In the genomic region with DNA sequence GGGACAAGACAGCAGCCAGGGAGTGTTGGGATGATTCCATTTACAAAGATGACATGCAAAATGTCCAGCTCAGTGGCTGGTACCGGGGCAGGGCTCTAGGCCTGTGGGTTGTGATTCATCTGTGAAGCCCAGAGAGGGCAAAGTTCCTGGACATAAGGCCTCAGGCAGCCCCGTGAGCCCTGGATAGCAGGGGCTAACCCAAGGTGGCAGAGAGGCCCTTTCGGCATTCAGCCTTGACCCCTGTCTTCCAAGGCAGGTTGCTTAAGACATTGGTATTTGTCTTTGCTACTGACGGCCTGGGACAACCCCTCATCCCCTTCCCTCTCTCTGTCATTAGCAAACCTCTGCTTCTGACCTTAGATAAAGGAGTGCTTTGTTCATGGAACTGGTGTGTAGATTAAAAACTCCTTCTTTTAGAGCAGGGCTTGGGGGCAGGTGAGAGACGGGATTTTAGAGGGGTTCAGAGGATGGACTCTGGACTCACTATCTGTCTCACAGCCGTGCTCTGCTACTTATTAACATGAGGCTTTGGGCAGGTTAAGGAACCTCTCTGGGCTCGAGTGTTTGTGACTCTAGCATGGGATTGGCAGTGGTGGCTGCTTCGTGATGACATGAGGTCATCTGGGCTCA, we compare ENCODE assay signal across 18 cellular contexts. TPM values are rescaled to one million over a fixed set of nuclear protein-coding genes. Genes with fewer than 3 reads are reported as not detected.
DNase-seq lines count a peak whose midpoint lies in the region; ATAC-seq, FAIRE-seq and TF ChIP-seq lines count a peak whose summit lies in the region.
"Had no signal": no experiment of that assay in that cellular context is flagged by ENCODE, and none has a peak within 500 bp of the region (broad histone marks: within the 10 kb centered on the region; RNA-seq: fewer than 3 reads in every experiment).

No MANE protein-coding gene starts in this region.

- H3K4me3 ChIP-seq in IMR-90 (ENCODE audit: insufficient read depth, low read depth, low read length) = no peak overlapping the region
- H3K4me3 ChIP-seq in epithelial cell of proximal tubule (ENCODE audit: low read depth, low read length) = no peak overlapping the region
- no peak overlapping the region for H3K4me3 ChIP-seq in neural progenitor cell
- H3K4me3 ChIP-seq: heart right ventricle, SK-N-MC had no signal

- DNase-seq in Caki2 (ENCODE audit: low read depth) (peak; percentile 65), IMR-90 (no peak), epithelial cell of proximal tubule (ENCODE audit: low read depth) (peak; percentile 60), neural progenitor cell (ENCODE audit: low spot score) (no peak), GM12891 (ENCODE audit: insufficient read length, low spot score) (no peak), foreskin melanocyte (no peak)
- DNase-seq: activated CD8-positive, alpha-beta memory T cell treated with anti-CD3 and anti-CD28 coated beads, Interleukin-2, amount 10 ng/mL, durations not matched to agents 7 days and 5 days; activated naive CD4-positive, alpha-beta T cell treated with anti-CD3 and anti-CD28 coated beads, Interleukin-2, amount 50 U/mL, for 16 hours; caudate nucleus; heart right ventricle; left ventricle myocardium superior; NCI-H2029 treated with DMSO at 0.1 percent for 48 hours had no signal

- no peak for FAIRE-seq in GM12891 (lab: Jason Lieb, UNC)
- FAIRE-seq: urothelium cell line had no signal

- peak overlapping the region; percentile 77 for H3K14ac ChIP-seq in IMR-90 (replicated peaks; ENCODE audit: low read depth, low read length)

- no peaks in the 10 kb centered on the region for H3K9me3 Mint-ChIP-seq in neural progenitor cell

- no TSS peak for BruUV-seq in IMR-90 (replicated peaks; lab: Mats Ljungman, UMichigan)

- peaks cover 51 to 76% of the 10 kb centered on the region in 2 experiments for H3K79me1 ChIP-seq in IMR-90 (ENCODE audit: low read depth in 1 of 2, low read length in 2 of 2)

- peak overlapping the region in 1 of 2 experiments; percentile 42; a peak in 1 of 4 replicates for H4K8ac ChIP-seq in IMR-90 (ENCODE audit: low read depth in 2 of 2, low read length in 2 of 2)

- H2BK15ac ChIP-seq in IMR-90 (ENCODE audit: low read depth, low read length) = no peak overlapping the region; the same call in 2 of the 3 replicates

- TF ChIP-seq RAD21 in IMR-90 (IDR thresholded peaks at IDR 0.05; ENCODE audit: low read length) = no peak

- H2BK20ac ChIP-seq in IMR-90 (ENCODE audit: low read depth, low read length) = no peak overlapping the region

- H3K9ac ChIP-seq in IMR-90 (ENCODE audit: low read depth, low read length) (no peak overlapping the region), neural progenitor cell (no peak overlapping the region)
- H3K9ac ChIP-seq: parathyroid adenoma had no signal

- no peak overlapping the region; the same call in 1 of the 2 replicates for H3K56ac ChIP-seq in IMR-90 (ENCODE audit: extremely low read depth, insufficient read depth, low read length)

- H3K36me3 ChIP-seq in IMR-90 (ENCODE audit: control insufficient read depth, insufficient read depth, low read length) (no peaks in the 10 kb centered on the region), neural progenitor cell (no peaks in the 10 kb centered on the region)
- H3K36me3 ChIP-seq: heart right ventricle had no signal

- dilution Hi-C loops in IMR-90 (cut with HindIII; ENCODE audit: low sequenced_read_pairs, unreplicated experiment) = no loop called here

- H3K4ac ChIP-seq in IMR-90 (ENCODE audit: low read depth, low read length) = peak overlapping the region; percentile 59

- no peaks in the 10 kb centered on the region for H3K79me2 ChIP-seq in neural progenitor cell (ENCODE audit: low read depth)
- H3K79me2 ChIP-seq: parathyroid adenoma had no signal

- H3K4me3 Mint-ChIP-seq in neural progenitor cell = no peak overlapping the region
- H3K4me3 Mint-ChIP-seq: activated CD8-positive, alpha-beta memory T cell treated with anti-CD3 and anti-CD28 coated beads, Interleukin-2, amount 10 ng/mL, durations not matched to agents 7 days and 5 days had no signal

- H3K27me3 ChIP-seq in IMR-90 (ENCODE audit: control insufficient read depth, insufficient read depth, low read length) = no peaks in the 10 kb centered on the region
- no peaks in the 10 kb centered on the region for H3K27me3 ChIP-seq in neural progenitor cell
- H3K27me3 ChIP-seq: heart right ventricle had no signal

- peaks cover 7% of the 10 kb centered on the region for H3F3A ChIP-seq in neural progenitor cell (ENCODE audit: low read depth)

- peak overlapping the region; percentile 70 for H3K23ac ChIP-seq in IMR-90 (ENCODE audit: low read depth, low read length)

- peaks cover 6% of the 10 kb centered on the region for H3K27me3 Mint-ChIP-seq in neural progenitor cell (ENCODE audit: insufficient read depth, low read depth)

- in situ Hi-C loops in Caki2 (cut with HindIII; ENCODE audit: low pct_unique_long_range_greater_than_20kb, low sequenced_read_pairs) = no loop called here
- in situ Hi-C loops in IMR-90 (cut with MboI; ENCODE audit: low sequenced_read_pairs) = no loop called here

- H4K20me1 ChIP-seq in IMR-90 (ENCODE audit: insufficient read depth, low read length) (peaks cover 21% of the 10 kb centered on the region), neural progenitor cell (ENCODE audit: low read depth) (no peaks in the 10 kb centered on the region)

- intact Hi-C loops in IMR-90 (cut with micrococcal nuclease) = no loop called here

- H2AFZ ChIP-seq in IMR-90 (replicated peaks; ENCODE audit: low read length, poor library complexity) = peak overlapping the region; percentile 6
- no peak overlapping the region for H2AFZ ChIP-seq in neural progenitor cell (replicated peaks)
- H2AFZ ChIP-seq: parathyroid adenoma had no signal

- H2BK5ac ChIP-seq in IMR-90 (ENCODE audit: low read depth, low read length, poor library complexity, severe bottlenecking) = peak overlapping the region; percentile 46

- no peak for TF ChIP-seq CTCF in IMR-90 (conservative IDR thresholded peaks at IDR 0.05; ENCODE audit: low read depth, low read length)
- TF ChIP-seq CTCF in epithelial cell of proximal tubule (conservative IDR thresholded peaks at IDR 0.05; ENCODE audit: low read depth, low read length) = no peak
- no peak for TF ChIP-seq CTCF in neural progenitor cell (IDR thresholded peaks at IDR 0.05)

- POLR2A ChIA-PET in IMR-90 (lab: Charles Lee; ENCODE audit: unreplicated experiment) = no interaction called here

- peak overlapping the region; percentile 12; the same call in 1 of the 2 replicates for H4K91ac ChIP-seq in IMR-90 (ENCODE audit: insufficient read depth, low read depth, low read length)

- peak overlapping the region; percentile 24 for H3K27ac ChIP-seq in IMR-90 (ENCODE audit: insufficient read depth, low read length)
- H3K27ac ChIP-seq in neural progenitor cell = no peak overlapping the region
- H3K27ac ChIP-seq: heart right ventricle, parathyroid adenoma, SK-N-MC, VCaP had no signal

- H3K4me1 ChIP-seq in IMR-90 (ENCODE audit: control insufficient read depth, insufficient read depth, low read length) (peaks cover 33% of the 10 kb centered on the region), neural progenitor cell (peaks cover 20% of the 10 kb centered on the region)
- H3K4me1 ChIP-seq: parathyroid adenoma had no signal

- H3K4me2 ChIP-seq in IMR-90 (ENCODE audit: low read depth, low read length) (peak overlapping the region; percentile 29; the same call in 1 of the 2 replicates), neural progenitor cell (no peak overlapping the region)

- TF ChIP-seq POLR2A in IMR-90 (IDR thresholded peaks at IDR 0.05; ENCODE audit: low read depth, low read length) (no peak), GM12891 (IDR thresholded peaks at IDR 0.05; ENCODE audit: low read depth, low read length) (no peak)

- CTCF ChIA-PET in IMR-90 (lab: Yijun Ruan, JAX) = interaction anchor here (0.8 to 1.4 kb wide), 3 partner anchors 16 to 40 kb away, joined by 3 to 4 read pairs (median 4); no protein-coding TSS in a partner anchor

- peak overlapping the region; percentile 68; the same call in 1 of the 2 replicates for H2AK5ac ChIP-seq in IMR-90 (ENCODE audit: low read depth, low read length)

- H3K9me3 ChIP-seq in IMR-90 (ENCODE audit: control insufficient read depth, insufficient read depth, low read length) (no peaks in the 10 kb centered on the region), neural progenitor cell (ENCODE audit: low read depth) (no peaks in the 10 kb centered on the region)
- H3K9me3 ChIP-seq: heart right ventricle had no signal

- H2BK120ac ChIP-seq in IMR-90 (ENCODE audit: low read depth, low read length) = no peak overlapping the region

- peak overlapping the region; percentile 72 for H3K27ac Mint-ChIP-seq in neural progenitor cell
- H3K27ac Mint-ChIP-seq: activated CD8-positive, alpha-beta memory T cell treated with anti-CD3 and anti-CD28 coated beads, Interleukin-2, amount 10 ng/mL, durations not matched to agents 7 days and 5 days had no signal

- 100% methylated on average over 2 of the region's 8 CpGs; no CpG with 5 or more reads in 1 of the 2 experiments for WGBS in IMR-90 (ENCODE audit: extremely low coverage in 2 of 2, insufficient read length in 1 of 2), 2 experiments

- peaks cover 57% of the 10 kb centered on the region for H3K4me1 Mint-ChIP-seq in neural progenitor cell
- H3K4me1 Mint-ChIP-seq: activated CD8-positive, alpha-beta memory T cell treated with anti-CD3 and anti-CD28 coated beads, Interleukin-2, amount 10 ng/mL, durations not matched to agents 7 days and 5 days had no signal

- peaks cover 3% of the 10 kb centered on the region for H3K36me3 Mint-ChIP-seq in neural progenitor cell
- H3K36me3 Mint-ChIP-seq: activated CD8-positive, alpha-beta memory T cell treated with anti-CD3 and anti-CD28 coated beads, Interleukin-2, amount 10 ng/mL, durations not matched to agents 7 days and 5 days had no signal

- H2AK9ac ChIP-seq in IMR-90 (replicated peaks; ENCODE audit: low read depth, low read length, poor library complexity) = no peak overlapping the region

- peaks cover 34% of the 10 kb centered on the region for H3K9me1 ChIP-seq in IMR-90 (ENCODE audit: insufficient read depth, low read length)

- peak overlapping the region; percentile 48 for H4K5ac ChIP-seq in IMR-90 (ENCODE audit: low read depth, low read length)

- peak overlapping the region; percentile 70 for H3K18ac ChIP-seq in IMR-90 (ENCODE audit: low read depth, low read length)

- ATAC-seq in IMR-90 (ENCODE audit: low read depth) = peak; percentile 65
- ATAC-seq in HG03460 (IDR thresholded peaks at IDR 0.05; ENCODE audit: unreplicated experiment) = no peak
- no peak for ATAC-seq in GM19467 (IDR thresholded peaks at IDR 0.05; ENCODE audit: unreplicated experiment)
- ATAC-seq: activated CD8-positive, alpha-beta memory T cell treated with anti-CD3 and anti-CD28 coated beads, Interleukin-2, amount 10 ng/mL, durations not matched to agents 7 days and 5 days; heart right ventricle; left ventricle myocardium superior had no signal

RNA-seq across cellular contexts. Expression of gene TMEM51, which starts 36.3 kb away (rescaled TPM):
- total RNA-seq in Caki2 (2014; rRNA removed; shearing (Covaris generic); ENCODE audit: low replicate concordance) = 16.6 and 21.1 TPM in 2 replicates
- 2.7 and 3.6 TPM in 2 replicates for total RNA-seq in IMR-90 (2012; rRNA removed)
- polyA plus RNA-seq in IMR-90 (2012; rRNA removed) = 10.2 and 11.6 TPM in 2 replicates
- 12.3 and 20.7 TPM in 2 replicates for polyA plus RNA-seq in IMR-90 (2012; cell fraction: cytosol; rRNA removed)
- 8.6 and 13.7 TPM in 2 replicates for polyA plus RNA-seq in IMR-90 (2012; cell fraction: nucleus; rRNA removed; ENCODE audit: low replicate concordance)
- total RNA-seq in epithelial cell of proximal tubule = 48.1 and 86.7 TPM in 2 replicates
- total RNA-seq in neural progenitor cell (ENCODE audit: low replicate concordance) = 5.2 and 6.2 TPM in 2 replicates
- polyA plus RNA-seq in GM12891 (2012; ENCODE audit: low read depth, missing spikeins) = 1.3 TPM
- total RNA-seq: activated CD8-positive, alpha-beta memory T cell treated with anti-CD3 and anti-CD28 coated beads, Interleukin-2, amount 10 ng/mL, durations not matched to agents 7 days and 5 days had no signal

RNA-seq across cellular contexts. Expression of gene FHAD1, which starts 57.2 kb away (rescaled TPM):
- total RNA-seq in Caki2 (2014; rRNA removed; shearing (Covaris generic); ENCODE audit: low replicate concordance) = 1.2 and 18.0 TPM in 2 replicates
- total RNA-seq in IMR-90 (2012; rRNA removed) (not detected in 2 replicates), epithelial cell of proximal tubule (0.35 and 0.43 TPM in 2 replicates), neural progenitor cell (ENCODE audit: low replicate concordance) (2.9 and 9.1 TPM in 2 replicates)
- not detected in 2 replicates for polyA plus RNA-seq in IMR-90 (2012; rRNA removed)
- polyA plus RNA-seq in IMR-90 (2012; cell fraction: cytosol; rRNA removed) = 0.01 and 0.04 TPM in 2 replicates
- polyA plus RNA-seq in IMR-90 (2012; cell fraction: nucleus; rRNA removed; ENCODE audit: low replicate concordance) = 0.04 and 0.13 TPM in 2 replicates
- polyA plus RNA-seq in GM12891 (2012; ENCODE audit: low read depth, missing spikeins) = 0.15 TPM
- total RNA-seq: activated CD8-positive, alpha-beta memory T cell treated with anti-CD3 and anti-CD28 coated beads, Interleukin-2, amount 10 ng/mL, durations not matched to agents 7 days and 5 days; left ventricle myocardium superior had no signal

Comparison
In these comparisons a context has a peak if more than half of its experiments do, and no peak if none do; other contexts are left out.
1. DNase-seq: peak in Caki2 (single experiment) and epithelial cell of proximal tubule (single experiment); none in IMR-90 (single experiment), neural progenitor cell (single experiment), GM12891 (single experiment) and foreskin melanocyte (single experiment).